In genomic region chr2:241907831-241908230, GRCh38 we compare ENCODE assay signal across 12 cellular contexts. TPM values are rescaled to one million over a fixed set of nuclear protein-coding genes. Genes with fewer than 3 reads are reported as not detected.
"Had no signal": no experiment of that assay in that cellular context is flagged by ENCODE, and none has a peak within 500 bp of the region (broad histone marks: within the 10 kb centered on the region; RNA-seq: fewer than 3 reads in every experiment).

No MANE protein-coding gene starts in this region.

RNA-seq across cellular contexts. Expression of gene RTP5, which starts 38.3 kb away (rescaled TPM):
- total RNA-seq: activated CD4-positive, alpha-beta T cell treated with anti-CD3 and anti-CD28 coated beads, Interleukin-2, amount 10 ng/mL, durations not matched to agents 24 days and 14 days; activated CD8-positive, alpha-beta memory T cell treated with anti-CD3 and anti-CD28 coated beads, Interleukin-2, amount 10 ng/mL, durations not matched to agents 7 days and 5 days; activated CD8-positive, alpha-beta T cell treated with anti-CD3 and anti-CD28 coated beads, Interleukin-2, amount 10 ng/mL, durations not matched to agents 7 days and 5 days; astrocyte; chondrocyte; dermis microvascular lymphatic vessel endothelial cell; endothelial cell of umbilical vein; fibroblast of lung; fibroblast of villous mesenchyme; gastroesophageal sphincter; glomerular endothelial cell; T-helper 1 cell treated with Interleukin-12 subunit alpha and Interleukin-12 subunit beta and Interleukin-4 antibody, amounts not matched to agents 30 ng/mL and 1 ng/mL, for 36 hours had no signal
- polyA plus RNA-seq: endothelial cell of umbilical vein, fibroblast of lung had no signal

RNA-seq across cellular contexts. Expression of gene PDCD1, which starts 49.1 kb away (rescaled TPM):
- total RNA-seq: astrocyte, chondrocyte, dermis microvascular lymphatic vessel endothelial cell, endothelial cell of umbilical vein, fibroblast of lung, fibroblast of villous mesenchyme, glomerular endothelial cell had no signal
- polyA plus RNA-seq: endothelial cell of umbilical vein, fibroblast of lung had no signal
